Comparison of ENCODE assay signal across 8 cellular contexts in genomic region chr6:2908516-2908915, GRCh38. TPM values are rescaled to one million over a fixed set of nuclear protein-coding genes. Genes with fewer than 3 reads are reported as not detected.
DNase-seq lines count a peak whose midpoint lies in the region; ATAC-seq and TF ChIP-seq lines count a peak whose summit lies in the region.
"Not testable (repeated sequence)": the region's sequence is repeated elsewhere in the genome, so short reads cannot be mapped to it uniquely, and the experiment has no call there.
"Had no signal": no experiment of that assay in that cellular context is flagged by ENCODE, and none has a peak within 500 bp of the region (broad histone marks: within the 10 kb centered on the region; RNA-seq: fewer than 3 reads in every experiment).

No MANE protein-coding gene starts in this region.

- H3K9me3 Mint-ChIP-seq in activated naive CD4-positive, alpha-beta T cell treated with anti-CD3 and anti-CD28 coated beads, Interleukin-2, amount 50 U/mL, for 24 hours: not testable (repeated sequence)

- ATAC-seq in SK-N-SH treated with all-trans-retinoic acid at 6 μM for 48 hours: peak; percentile 40; the same call in 2 of the 3 replicates
- peak; percentile 50 for ATAC-seq in foreskin keratinocyte

- not testable (repeated sequence) for H3K9me3 ChIP-seq in mesodermal cell (ENCODE audit: control insufficient read depth, low read length)

- not testable (repeated sequence) for H3K27ac ChIP-seq in foreskin keratinocyte
- peak overlapping the region; percentile 53 for H3K27ac ChIP-seq in mesodermal cell (ENCODE audit: low read depth, low read length, severe bottlenecking)

- H3K27me3 ChIP-seq in foreskin keratinocyte: not testable (repeated sequence)

- not testable (repeated sequence) for H3K36me3 ChIP-seq in mesodermal cell (ENCODE audit: control insufficient read depth, insufficient read depth, low read length)

- peak overlapping the region; percentile 75 for H3K27ac Mint-ChIP-seq in activated naive CD4-positive, alpha-beta T cell treated with anti-CD3 and anti-CD28 coated beads, Interleukin-2, amount 50 U/mL, for 24 hours

- H3K4me3 ChIP-seq in mesodermal cell (ENCODE audit: extremely low read depth, insufficient read depth, low read length, poor library complexity, severe bottlenecking): not testable (repeated sequence)

- not testable (repeated sequence) for H3K27me3 Mint-ChIP-seq in activated naive CD4-positive, alpha-beta T cell treated with anti-CD3 and anti-CD28 coated beads, Interleukin-2, amount 50 U/mL, for 24 hours

- DNase-seq in ELF-1 (ENCODE audit: low read depth, low spot score) (peak; percentile 49), M059J (ENCODE audit: low read depth) (peak; percentile 54), NCI-H2227 (lab: John Stamatoyannopoulos, UW; ENCODE audit: unreplicated experiment) (peak; percentile 8), foreskin keratinocyte (peak; percentile 35 to 60)

- not testable (repeated sequence) for H3K36me3 Mint-ChIP-seq in activated naive CD4-positive, alpha-beta T cell treated with anti-CD3 and anti-CD28 coated beads, Interleukin-2, amount 50 U/mL, for 24 hours

- H3K4me1 Mint-ChIP-seq in activated naive CD4-positive, alpha-beta T cell treated with anti-CD3 and anti-CD28 coated beads, Interleukin-2, amount 50 U/mL, for 24 hours: peaks cover 49% of the 10 kb centered on the region

- H3K4me1 ChIP-seq in foreskin keratinocyte: not testable (repeated sequence)
- peaks cover 16% of the 10 kb centered on the region for H3K4me1 ChIP-seq in mesodermal cell (ENCODE audit: control insufficient read depth, insufficient read depth, low read length, poor library complexity, severe bottlenecking)

- not testable (repeated sequence) for TF ChIP-seq CTCF in foreskin keratinocyte (conservative IDR thresholded peaks at IDR 0.05)

- H3K4me3 Mint-ChIP-seq in activated naive CD4-positive, alpha-beta T cell treated with anti-CD3 and anti-CD28 coated beads, Interleukin-2, amount 50 U/mL, for 24 hours: not testable (repeated sequence)

- 76 to 83% methylated on average over 1 to 2 of the region's 3 CpGs for WGBS in mesodermal cell (ENCODE audit: insufficient coverage in 2 of 2), 2 experiments

RNA-seq across cellular contexts. Expression of gene SERPINB9, which starts 5.4 kb away (rescaled TPM):
- 4.1 and 6.8 TPM in 2 replicates for total RNA-seq in M059J (2014; rRNA removed; shearing (Covaris generic))
- 0.07 and 0.31 TPM in 2 replicates for total RNA-seq in foreskin keratinocyte
- 0.08 and 0.11 TPM in 2 replicates for polyA plus RNA-seq in foreskin keratinocyte
- polyA plus RNA-seq in mesodermal cell (2013, experiment 1 of 2): 66.1 TPM
- 65.9 TPM for polyA plus RNA-seq in mesodermal cell (2013, experiment 2 of 2)
- total RNA-seq: H4 had no signal
